ENCODE assay signal across 1 cellular context in the genomic region with DNA sequence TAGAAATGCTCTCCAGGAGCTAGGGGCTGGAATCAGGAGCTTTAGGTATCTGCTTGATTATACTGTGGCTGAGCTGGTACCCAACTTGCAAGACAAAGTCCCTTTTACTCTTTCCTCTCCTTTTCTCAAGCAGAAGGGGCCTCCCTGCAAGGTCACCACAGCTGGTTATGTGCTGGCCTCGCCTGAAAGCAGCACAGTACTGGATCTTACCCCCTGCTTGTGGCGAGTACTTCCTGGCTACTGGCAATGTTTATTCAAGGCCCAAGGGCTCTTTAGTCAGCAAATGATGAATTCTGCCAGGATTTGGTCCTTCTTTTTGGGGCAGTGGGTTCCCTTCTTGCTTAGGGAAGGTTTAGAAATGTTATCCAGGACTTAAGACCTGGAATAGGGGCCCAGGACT.
TF ChIP-seq lines count a peak whose summit lies in the region.

No MANE protein-coding gene starts in this region.

TF ChIP-seq in GM23338, 12 proteins besides CTCF, POLR2A, EP300 and RAD21 (continued from another document):
- TF ChIP-seq, protein P1, sequence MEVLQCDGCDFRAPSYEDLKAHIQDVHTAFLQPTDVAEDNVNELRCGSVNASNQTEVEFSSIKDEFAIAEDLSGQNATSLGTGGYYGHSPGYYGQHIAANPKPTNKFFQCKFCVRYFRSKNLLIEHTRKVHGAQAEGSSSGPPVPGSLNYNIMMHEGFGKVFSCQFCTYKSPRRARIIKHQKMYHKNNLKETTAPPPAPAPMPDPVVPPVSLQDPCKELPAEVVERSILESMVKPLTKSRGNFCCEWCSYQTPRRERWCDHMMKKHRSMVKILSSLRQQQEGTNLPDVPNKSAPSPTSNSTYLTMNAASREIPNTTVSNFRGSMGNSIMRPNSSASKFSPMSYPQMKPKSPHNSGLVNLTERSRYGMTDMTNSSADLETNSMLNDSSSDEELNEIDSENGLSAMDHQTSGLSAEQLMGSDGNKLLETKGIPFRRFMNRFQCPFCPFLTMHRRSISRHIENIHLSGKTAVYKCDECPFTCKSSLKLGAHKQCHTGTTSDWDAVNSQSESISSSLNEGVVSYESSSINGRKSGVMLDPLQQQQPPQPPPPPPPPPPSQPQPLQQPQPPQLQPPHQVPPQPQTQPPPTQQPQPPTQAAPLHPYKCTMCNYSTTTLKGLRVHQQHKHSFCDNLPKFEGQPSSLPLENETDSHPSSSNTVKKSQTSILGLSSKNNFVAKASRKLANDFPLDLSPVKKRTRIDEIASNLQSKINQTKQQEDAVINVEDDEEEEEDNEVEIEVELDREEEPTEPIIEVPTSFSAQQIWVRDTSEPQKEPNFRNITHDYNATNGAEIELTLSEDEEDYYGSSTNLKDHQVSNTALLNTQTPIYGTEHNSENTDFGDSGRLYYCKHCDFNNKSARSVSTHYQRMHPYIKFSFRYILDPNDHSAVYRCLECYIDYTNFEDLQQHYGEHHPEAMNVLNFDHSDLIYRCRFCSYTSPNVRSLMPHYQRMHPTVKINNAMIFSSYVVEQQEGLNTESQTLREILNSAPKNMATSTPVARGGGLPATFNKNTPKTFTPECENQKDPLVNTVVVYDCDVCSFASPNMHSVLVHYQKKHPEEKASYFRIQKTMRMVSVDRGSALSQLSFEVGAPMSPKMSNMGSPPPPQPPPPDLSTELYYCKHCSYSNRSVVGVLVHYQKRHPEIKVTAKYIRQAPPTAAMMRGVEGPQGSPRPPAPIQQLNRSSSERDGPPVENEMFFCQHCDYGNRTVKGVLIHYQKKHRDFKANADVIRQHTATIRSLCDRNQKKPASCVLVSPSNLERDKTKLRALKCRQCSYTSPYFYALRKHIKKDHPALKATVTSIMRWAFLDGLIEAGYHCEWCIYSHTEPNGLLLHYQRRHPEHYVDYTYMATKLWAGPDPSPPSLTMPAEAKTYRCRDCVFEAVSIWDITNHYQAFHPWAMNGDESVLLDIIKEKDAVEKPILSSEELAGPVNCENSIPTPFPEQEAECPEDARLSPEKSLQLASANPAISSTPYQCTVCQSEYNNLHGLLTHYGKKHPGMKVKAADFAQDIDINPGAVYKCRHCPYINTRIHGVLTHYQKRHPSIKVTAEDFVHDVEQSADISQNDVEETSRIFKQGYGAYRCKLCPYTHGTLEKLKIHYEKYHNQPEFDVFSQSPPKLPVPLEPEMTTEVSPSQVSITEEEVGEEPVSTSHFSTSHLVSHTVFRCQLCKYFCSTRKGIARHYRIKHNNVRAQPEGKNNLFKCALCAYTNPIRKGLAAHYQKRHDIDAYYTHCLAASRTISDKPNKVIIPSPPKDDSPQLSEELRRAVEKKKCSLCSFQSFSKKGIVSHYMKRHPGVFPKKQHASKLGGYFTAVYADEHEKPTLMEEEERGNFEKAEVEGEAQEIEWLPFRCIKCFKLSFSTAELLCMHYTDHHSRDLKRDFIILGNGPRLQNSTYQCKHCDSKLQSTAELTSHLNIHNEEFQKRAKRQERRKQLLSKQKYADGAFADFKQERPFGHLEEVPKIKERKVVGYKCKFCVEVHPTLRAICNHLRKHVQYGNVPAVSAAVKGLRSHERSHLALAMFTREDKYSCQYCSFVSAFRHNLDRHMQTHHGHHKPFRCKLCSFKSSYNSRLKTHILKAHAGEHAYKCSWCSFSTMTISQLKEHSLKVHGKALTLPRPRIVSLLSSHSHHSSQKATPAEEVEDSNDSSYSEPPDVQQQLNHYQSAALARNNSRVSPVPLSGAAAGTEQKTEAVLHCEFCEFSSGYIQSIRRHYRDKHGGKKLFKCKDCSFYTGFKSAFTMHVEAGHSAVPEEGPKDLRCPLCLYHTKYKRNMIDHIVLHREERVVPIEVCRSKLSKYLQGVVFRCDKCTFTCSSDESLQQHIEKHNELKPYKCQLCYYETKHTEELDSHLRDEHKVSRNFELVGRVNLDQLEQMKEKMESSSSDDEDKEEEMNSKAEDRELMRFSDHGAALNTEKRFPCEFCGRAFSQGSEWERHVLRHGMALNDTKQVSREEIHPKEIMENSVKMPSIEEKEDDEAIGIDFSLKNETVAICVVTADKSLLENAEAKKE (CRISPR knock-in tag; IDR thresholded peaks at IDR 0.05): no peak
